ENCODE assay signal across 8 cellular contexts in genomic region chr17:41666336-41666680, GRCh38. TPM values are rescaled to one million over a fixed set of nuclear protein-coding genes. Genes with fewer than 3 reads are reported as not detected.
A peak's percentile ranks its signal among the peaks of the same experiment; 100 is the strongest.
DNase-seq lines count a peak whose midpoint lies in the region; ATAC-seq and TF ChIP-seq lines count a peak whose summit lies in the region.

No MANE protein-coding gene starts in this region.

- H3K27me3 Mint-ChIP-seq in CD4-positive, alpha-beta memory T cell = no peaks in the 10 kb centered on the region

- H3K9me3 ChIP-seq in CD4-positive, alpha-beta memory T cell (ENCODE audit: control insufficient read depth in 1 of 2, low read length in 2 of 2) = no peaks in the 10 kb centered on the region
- no peaks in the 10 kb centered on the region for H3K9me3 ChIP-seq in HUES6 (ENCODE audit: control insufficient read depth, insufficient read depth, low read depth, low read length)
- no peaks in the 10 kb centered on the region for H3K9me3 ChIP-seq in SJSA1 (replicated peaks)
- H3K9me3 ChIP-seq in adrenal gland (replicated peaks in 1 of 3) = no peaks in the 10 kb centered on the region
- no peaks in the 10 kb centered on the region for H3K9me3 ChIP-seq in iPS DF 6.9 (ENCODE audit: control insufficient read depth, insufficient read depth, low read length)

- peaks cover 13 to 35% (median 21%) of the 10 kb centered on the region in 4 donors for H3K4me1 Mint-ChIP-seq in CD4-positive, alpha-beta memory T cell

- peak overlapping the region; percentile 82 to 97 (median 92) for H3K4me3 Mint-ChIP-seq in CD4-positive, alpha-beta memory T cell

- peak overlapping the region; percentile 94 to 100 (median 98) for H3K27ac Mint-ChIP-seq in CD4-positive, alpha-beta memory T cell

- POLR2A ChIA-PET in CD4-positive, alpha-beta memory T cell (lab: Charles Lee; ENCODE audit: partially characterized antibody) = interaction anchor here (0.7 to 9.4 kb wide), 13 partner anchors 12 to 1117 kb away, joined by 3 to 285 read pairs (median 4); partner anchors contain the start of gene EIF1

- no peak overlapping the region for H3K9ac ChIP-seq in HUES6 (ENCODE audit: low read length)

- no peaks in the 10 kb centered on the region for H3K36me3 ChIP-seq in CD4-positive, alpha-beta memory T cell (ENCODE audit: insufficient read depth, low read length)
- H3K36me3 ChIP-seq in HUES6 (ENCODE audit: control insufficient read depth, insufficient read depth, low read length) (no peaks in the 10 kb centered on the region), SJSA1 (no peaks in the 10 kb centered on the region), adrenal gland (replicated peaks in 1 of 2) (no peaks in the 10 kb centered on the region), iPS DF 6.9 (ENCODE audit: control insufficient read depth, insufficient read depth, low read length) (no peaks in the 10 kb centered on the region)

- TF ChIP-seq POLR2A in adrenal gland (IDR thresholded peaks at IDR 0.05) = no peak

- peaks cover 0 to 3% of the 10 kb centered on the region in 2 donors for H3K36me3 Mint-ChIP-seq in CD4-positive, alpha-beta memory T cell

- H3K4me1 ChIP-seq in CD4-positive, alpha-beta memory T cell (ENCODE audit: insufficient read depth, low read length) = peaks cover 22% of the 10 kb centered on the region
- H3K4me1 ChIP-seq in HUES6 (ENCODE audit: control insufficient read depth, insufficient read depth, low read length) (peaks cover 12% of the 10 kb centered on the region), SJSA1 (replicated peaks) (peaks cover 10% of the 10 kb centered on the region), adrenal gland (replicated peaks in 1 of 2) (peaks cover 13 to 18% of the 10 kb centered on the region in 2 donors), iPS DF 6.9 (ENCODE audit: control insufficient read depth, insufficient read depth, low read length) (peaks cover 8% of the 10 kb centered on the region)

- intact Hi-C loops in CD4-positive, alpha-beta memory T cell (cut with micrococcal nuclease) = loop anchor here (1.0 to 5.0 kb wide), 7 partner anchors 13 to 1044 kb away; partner anchors contain the start of gene EIF1
- intact Hi-C loops in adrenal gland (cut with DNase I) = loop anchor here in 1 of 2 donors (5.0 kb wide), 1 partner anchor 864 kb away; no protein-coding TSS in a partner anchor

- peak overlapping the region; percentile 96 for H3K27ac ChIP-seq in CD4-positive, alpha-beta memory T cell (ENCODE audit: low read depth, low read length)
- H3K27ac ChIP-seq in HUES6 (ENCODE audit: low read depth, low read length) (no peak overlapping the region), SJSA1 (peak overlapping the region; percentile 43; the same call in 1 of the 2 replicates), adrenal gland (peak overlapping the region; percentile 31 to 89 (median 68)), iPS DF 6.9 (ENCODE audit: low read length) (no peak overlapping the region)

- WGBS in adrenal gland, 4 donors = 0 to 2% (median 1%) methylated on average over 3 to 14 of the region's 14 CpGs
- WGBS in iPS DF 6.9 (ENCODE audit: insufficient coverage, insufficient read length) = no CpG with 5 or more reads among the region's 14 CpGs

- CTCF ChIA-PET in CD4-positive, alpha-beta memory T cell (lab: Charles Lee; ENCODE audit: partially characterized antibody) = interaction anchor here (1.0 to 11.6 kb wide), 16 partner anchors 12 to 864 kb away, joined by 3 to 394 read pairs (median 8); partner anchors contain the start of gene EIF1

- H3K27me3 ChIP-seq in CD4-positive, alpha-beta memory T cell (ENCODE audit: insufficient read depth, low read length) = no peaks in the 10 kb centered on the region
- peaks cover 7% of the 10 kb centered on the region; the same call in 1 of the 2 replicates for H3K27me3 ChIP-seq in HUES6 (ENCODE audit: control insufficient read depth, insufficient read depth, low read length)
- H3K27me3 ChIP-seq in SJSA1 (replicated peaks) = no peaks in the 10 kb centered on the region
- H3K27me3 ChIP-seq in adrenal gland = no peaks in the 10 kb centered on the region
- H3K27me3 ChIP-seq in iPS DF 6.9 (ENCODE audit: control insufficient read depth, insufficient read depth, low read length) = no peaks in the 10 kb centered on the region

- ATAC-seq in GM21423 (IDR thresholded peaks at IDR 0.05; ENCODE audit: unreplicated experiment) = peak; percentile 29

- TF ChIP-seq CTCF in adrenal gland (IDR thresholded peaks at IDR 0.05) = no peak

- H3K9me3 Mint-ChIP-seq in CD4-positive, alpha-beta memory T cell = peaks cover 0 to 5% (median 0%) of the 10 kb centered on the region in 8 donors

- peak in 4 of 5 donors; percentile 74 to 95 (median 82) for DNase-seq in CD4-positive, alpha-beta memory T cell
- DNase-seq in SJSA1 (ENCODE audit: low read depth in 1 of 2, low spot score in 2 of 2) (no peak), adrenal gland (peak; percentile 46 to 78 (median 52)), iPS DF 6.9 (ENCODE audit: low read depth, low spot score) (no peak), AG08395 (ENCODE audit: low spot score) (no peak)
- peak; percentile 56 to 69 (median 57) for DNase-seq in stimulated activated CD4-positive, alpha-beta T cell treated with anti-CD3 and anti-CD28 coated beads, Interleukin-12 subunit alpha, Interleukin-12 subunit beta, amount 100 ng/mL, for 48 hours (ENCODE audit: low read depth in 2 of 3, low spot score in 1 of 3)

- peak overlapping the region; percentile 60 to 69 for H3K4me3 ChIP-seq in CD4-positive, alpha-beta memory T cell (ENCODE audit: low read length in 2 of 2)
- peak overlapping the region; percentile 64 for H3K4me3 ChIP-seq in HUES6 (ENCODE audit: low read depth, low read length)
- H3K4me3 ChIP-seq in SJSA1 = peak overlapping the region; percentile 23; the same call in 1 of the 2 replicates
- peak overlapping the region in 2 of 4 donors; percentile 37 to 52 for H3K4me3 ChIP-seq in adrenal gland
- peak overlapping the region; percentile 40; the same call in 1 of the 2 replicates for H3K4me3 ChIP-seq in iPS DF 6.9 (ENCODE audit: low read length)

RNA-seq across cellular contexts. Expression of gene EIF1, which starts 22.4 kb away (rescaled TPM):
- total RNA-seq in CD4-positive, alpha-beta memory T cell = 100 to 1,000 TPM; 776 to 839 TPM
- polyA plus RNA-seq in CD4-positive, alpha-beta memory T cell = 1,000 to 10,000 TPM; 1,081 to 1,611 TPM
- total RNA-seq in SJSA1 (2014; rRNA removed; shearing (Covaris generic)) = 80.1 and 91.0 TPM in 2 replicates
- total RNA-seq in adrenal gland = 1,000 to 10,000 TPM in 1 of 8 donors, 100 to 1,000 TPM in 7; 105 to 1,189 (median 484) TPM
- polyA plus RNA-seq in adrenal gland = 1,000 to 10,000 TPM in 1 of 3 donors, 100 to 1,000 TPM in 2; 269 to 1,002 (median 614) TPM

RNA-seq across cellular contexts. Expression of gene KRT17, which starts 41.9 kb away (rescaled TPM):
- not detected for total RNA-seq in CD4-positive, alpha-beta memory T cell
- polyA plus RNA-seq in CD4-positive, alpha-beta memory T cell = not detected
- total RNA-seq in SJSA1 (2014; rRNA removed; shearing (Covaris generic)) = 3,176 and 3,345 TPM in 2 replicates
- total RNA-seq in adrenal gland = under 1 TPM in 2 of 8 donors, not detected in 6; 0.55 TPM
- 1 to 10 TPM in 1 of 3 donors, under 1 TPM in 1, not detected in 1; 0.97 to 1.3 TPM for polyA plus RNA-seq in adrenal gland

RNA-seq across cellular contexts. Expression of gene GAST, which starts 45.8 kb away (rescaled TPM):
- not detected for total RNA-seq in CD4-positive, alpha-beta memory T cell
- polyA plus RNA-seq in CD4-positive, alpha-beta memory T cell = not detected
- not detected in 2 replicates for total RNA-seq in SJSA1 (2014; rRNA removed; shearing (Covaris generic))
- not detected for total RNA-seq in adrenal gland
- not detected for polyA plus RNA-seq in adrenal gland

RNA-seq across cellular contexts. Expression of gene KRT16, which starts 53.7 kb away (rescaled TPM):
- total RNA-seq in CD4-positive, alpha-beta memory T cell = not detected
- polyA plus RNA-seq in CD4-positive, alpha-beta memory T cell = not detected
- 0.37 TPM in 1 of 2 replicates, not detected in the other for total RNA-seq in SJSA1 (2014; rRNA removed; shearing (Covaris generic))
- 1 to 10 TPM in 2 of 8 donors, under 1 TPM in 5, not detected in 1; 0.18 to 3.0 (median 0.53) TPM for total RNA-seq in adrenal gland
- 1 to 10 TPM in 2 of 3 donors, not detected in 1; 2.6 to 4.5 TPM for polyA plus RNA-seq in adrenal gland

Comparison
In these comparisons a context has a peak if more than half of its experiments do, and no peak if none do; other contexts are left out.
1. DNase-seq: peak in CD4-positive, alpha-beta memory T cell (4 of 5), adrenal gland (7 of 7) and stimulated activated CD4-positive, alpha-beta T cell treated with anti-CD3 and anti-CD28 coated beads, Interleukin-12 subunit alpha, Interleukin-12 subunit beta, amount 100 ng/mL, for 48 hours (3 of 3); none in SJSA1 (0 of 2), iPS DF 6.9 (single experiment) and AG08395 (single experiment).
2. H3K27ac ChIP-seq: peak in CD4-positive, alpha-beta memory T cell (single experiment), SJSA1 (single experiment) and adrenal gland (5 of 5); none in HUES6 (single experiment) and iPS DF 6.9 (single experiment).
3. RNA of gene KRT17, which starts 41.9 kb away (total RNA-seq): 3,176 to 3,345 TPM in SJSA1; 0.55 TPM in adrenal gland and not detected in CD4-positive, alpha-beta memory T cell; every median in the first group is over 1,000 times any median in the second.